In genomic region chr7:144827581-144828139, GRCh38 we compare ENCODE assay signal across 14 cellular contexts. TPM values are rescaled to one million over a fixed set of nuclear protein-coding genes. Genes with fewer than 3 reads are reported as not detected.
A peak's percentile ranks its signal among the peaks of the same experiment; 100 is the strongest.
DNase-seq lines count a peak whose midpoint lies in the region; ATAC-seq and TF ChIP-seq lines count a peak whose summit lies in the region.
"Had no signal": no experiment of that assay in that cellular context is flagged by ENCODE, and none has a peak within 500 bp of the region (broad histone marks: within the 10 kb centered on the region; RNA-seq: fewer than 3 reads in every experiment).

No MANE protein-coding gene starts in this region.

- TF ChIP-seq CTCF in cardiac fibroblast (IDR thresholded peaks at IDR 0.05; ENCODE audit: low read depth, low read length) (no peak), tibial nerve (IDR thresholded peaks at IDR 0.05) (no peak)

- H3K4me3 ChIP-seq in cardiac fibroblast (replicated peaks in 1 of 2; ENCODE audit: low read depth in 2 of 2, low read length in 2 of 2): no peak overlapping the region
- peak overlapping the region in 2 of 4 donors; percentile 8 to 16 for H3K4me3 ChIP-seq in tibial nerve
- H3K4me3 ChIP-seq: PC-9, spleen, uterus had no signal

- WGBS in tibial nerve, 2 donors: 20 to 26% methylated on average over 4 of the region's 4 CpGs

- intact Hi-C loops in Right ventricle myocardium superior (cut with DNase I): no loop called here
- intact Hi-C loops in cardiac septum (cut with DNase I): no loop called here

- no peaks in the 10 kb centered on the region for H3K27me3 ChIP-seq in tibial nerve
- H3K27me3 ChIP-seq: spleen, uterus had no signal

- no peaks in the 10 kb centered on the region for H3K9me3 ChIP-seq in tibial nerve
- H3K9me3 ChIP-seq: spleen, uterus had no signal

- peak overlapping the region; percentile 41 to 79 (median 62) for H3K27ac ChIP-seq in tibial nerve
- H3K27ac ChIP-seq: PC-9, spleen, uterus had no signal

- no peak for TF ChIP-seq EP300 in tibial nerve (IDR thresholded peaks at IDR 0.05)

- DNase-seq in Right ventricle myocardium superior: no peak
- DNase-seq in cardiac septum (ENCODE audit: low spot score): no peak
- peak; percentile 93 to 94 for DNase-seq in cardiac fibroblast (ENCODE audit: low read depth in 2 of 2)
- peak; percentile 39 to 51 for DNase-seq in lung microvascular endothelial cell (ENCODE audit: low read depth in 2 of 2)
- DNase-seq in tibial nerve (ENCODE audit: low spot score in 2 of 2): no peak
- DNase-seq in NCI-H524 treated with DMSO at 0.1 percent for 48 hours (lab: John Stamatoyannopoulos, UW): no peak
- no peak for DNase-seq in activated CD4-positive, CD25-positive, alpha-beta regulatory T cell treated with anti-CD3 and anti-CD28 coated beads, Interleukin-2, amount 50 U/mL, for 72 hours
- DNase-seq: activated naive CD8-positive, alpha-beta T cell treated with anti-CD3 and anti-CD28 coated beads for 36 hours; Kasumi-1; PC-9; spleen; T-helper 9 cell; uterus had no signal

- no peaks in the 10 kb centered on the region for H3K36me3 ChIP-seq in tibial nerve
- H3K36me3 ChIP-seq: spleen, uterus had no signal

- peaks cover 0 to 52% (median 5%) of the 10 kb centered on the region in 4 donors for H3K4me1 ChIP-seq in tibial nerve
- H3K4me1 ChIP-seq: uterus had no signal

- no peak for TF ChIP-seq POLR2A in tibial nerve (IDR thresholded peaks at IDR 0.05)

- peak; percentile 41 for ATAC-seq in Right ventricle myocardium superior (ENCODE audit: poor library complexity)
- no peak for ATAC-seq in HG02885 (IDR thresholded peaks at IDR 0.05; ENCODE audit: poor library complexity, unreplicated experiment)

RNA-seq across cellular contexts. Expression of gene TPK1, which starts 8.2 kb away (rescaled TPM):
- total RNA-seq in Right ventricle myocardium superior (2.9 TPM), cardiac septum (5.7 TPM), lung microvascular endothelial cell (12.6 and 13.7 TPM in 2 replicates), tibial nerve (10 to 100 TPM in 2 of 4 donors, 1 to 10 TPM in 2; 4.5 to 18.8 (median 8.3) TPM)

Comparison
In these comparisons a context has a peak if more than half of its experiments do, and no peak if none do; other contexts are left out.
1. DNase-seq: peak in cardiac fibroblast (2 of 2) and lung microvascular endothelial cell (2 of 2); none in Right ventricle myocardium superior (single experiment), cardiac septum (single experiment), tibial nerve (0 of 2), NCI-H524 treated with DMSO at 0.1 percent for 48 hours (single experiment) and activated CD4-positive, CD25-positive, alpha-beta regulatory T cell treated with anti-CD3 and anti-CD28 coated beads, Interleukin-2, amount 50 U/mL, for 72 hours (single experiment).